In the genomic region with DNA sequence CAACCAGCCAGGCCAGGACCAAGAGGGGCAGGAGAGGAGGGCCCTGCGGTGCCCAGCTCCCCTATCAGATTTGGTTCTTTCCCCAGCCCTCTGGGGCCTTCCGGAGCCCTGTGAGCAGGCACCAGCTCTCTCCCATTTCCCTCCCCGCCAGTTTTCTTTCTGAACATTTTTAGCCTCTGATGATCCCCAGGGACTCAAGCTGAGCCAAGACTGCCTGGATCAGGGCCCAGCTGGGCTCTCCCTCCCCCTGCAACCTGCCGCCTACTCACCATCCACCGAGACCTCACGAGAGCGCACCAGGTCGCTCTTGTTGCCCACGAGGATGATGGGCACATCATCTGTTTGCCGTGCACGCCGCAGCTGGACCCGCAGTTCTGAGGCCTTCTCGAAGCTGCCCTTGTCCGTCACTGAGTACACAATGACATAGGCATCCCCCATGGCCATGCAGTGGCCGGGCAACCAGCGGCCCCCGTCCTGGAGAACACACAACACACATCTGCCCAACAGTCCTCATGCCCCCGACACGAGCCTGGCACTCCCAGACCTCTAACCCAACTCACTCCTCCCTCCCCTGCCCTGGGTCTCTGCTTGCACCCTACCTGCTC, we compare ENCODE assay signal across 11 cellular contexts. TPM values are rescaled to one million over a fixed set of nuclear protein-coding genes. Genes with fewer than 3 reads are reported as not detected.
DNase-seq lines count a peak whose midpoint lies in the region; ATAC-seq and TF ChIP-seq lines count a peak whose summit lies in the region.
"Had no signal": no experiment of that assay in that cellular context is flagged by ENCODE, and none has a peak within 500 bp of the region (broad histone marks: within the 10 kb centered on the region; RNA-seq: fewer than 3 reads in every experiment).

No MANE protein-coding gene starts in this region.

- H3K9me3 ChIP-seq in Panc1 (ENCODE audit: control insufficient read depth, insufficient read depth, low read depth, low read length) (no peaks in the 10 kb centered on the region), sigmoid colon (no peaks in the 10 kb centered on the region), spleen (no peaks in the 10 kb centered on the region)

- DNase-seq in Daoy (ENCODE audit: low read depth), result peak; percentile 47
- DNase-seq in Panc1 (ENCODE audit: low read depth, low spot score), result no peak
- DNase-seq in Right ventricle myocardium inferior (ENCODE audit: missing footprints), result peak; percentile 63
- peak; percentile 90 for DNase-seq in sigmoid colon
- DNase-seq in activated CD4-positive, alpha-beta memory T cell treated with anti-CD3 and anti-CD28 coated beads for 36 hours, result no peak
- DNase-seq in posterior vena cava (ENCODE audit: low spot score), result no peak
- DNase-seq in posterior cingulate gyrus, result no peak
- DNase-seq in spleen, result no peak

- H3K36me3 Mint-ChIP-seq in activated CD4-positive, alpha-beta memory T cell treated with anti-CD3 and anti-CD28 coated beads for 36 hours, result peaks cover 3% of the 10 kb centered on the region

- H3K4me1 ChIP-seq in Panc1 (ENCODE audit: control insufficient read depth, insufficient read depth, low read length), result peaks cover 6% of the 10 kb centered on the region; the same call in 1 of the 2 replicates
- H3K4me1 ChIP-seq in sigmoid colon, result peaks cover 0 to 69% (median 51%) of the 10 kb centered on the region in 4 donors
- peaks cover 5 to 35% (median 17%) of the 10 kb centered on the region in 6 donors for H3K4me1 ChIP-seq in spleen

- TF ChIP-seq CTCF in Panc1 (IDR thresholded peaks at IDR 0.05) (no peak), sigmoid colon (IDR thresholded peaks at IDR 0.05) (no peak), spleen (IDR thresholded peaks at IDR 0.05 in 8 of 11, conservative IDR thresholded peaks at IDR 0.05 in 3 of 11) (no peak)

- intact Hi-C loops in Panc1 (cut with micrococcal nuclease; ENCODE audit: unreplicated experiment) (no loop called here), Right ventricle myocardium inferior (cut with DNase I) (loop anchor here (1.0 kb wide), 1 partner anchor 20 kb away; no protein-coding TSS in a partner anchor), sigmoid colon (cut with DNase I) (no loop called here), posterior vena cava (cut with DNase I) (no loop called here), posterior cingulate gyrus (cut with DNase I) (no loop called here), spleen (cut with DNase I; ENCODE audit: low total_unique reads) (no loop called here)
- intact Hi-C loops in activated CD4-positive, alpha-beta memory T cell treated with anti-CD3 and anti-CD28 coated beads for 36 hours (cut with micrococcal nuclease), result no loop called here

- no peaks in the 10 kb centered on the region for H3K36me3 ChIP-seq in Panc1 (ENCODE audit: control insufficient read depth, insufficient read depth, low read length)
- H3K36me3 ChIP-seq in sigmoid colon, result peaks cover 0 to 11% (median 7%) of the 10 kb centered on the region in 4 donors
- H3K36me3 ChIP-seq in spleen, result no peaks in the 10 kb centered on the region

- CTCF ChIA-PET in Panc1 (lab: Charles Lee), result no interaction called here
- CTCF ChIA-PET in activated CD4-positive, alpha-beta memory T cell treated with anti-CD3 and anti-CD28 coated beads for 36 hours (lab: Charles Lee), result interaction anchor here (4.3 kb wide), 1 partner anchor 29 kb away, joined by 21 read pairs; no protein-coding TSS in a partner anchor

- H3K27me3 ChIP-seq in Panc1 (ENCODE audit: control insufficient read depth, insufficient read depth, low read length) (no peaks in the 10 kb centered on the region), sigmoid colon (no peaks in the 10 kb centered on the region), spleen (replicated peaks in 1 of 7) (peaks cover 0 to 78% (median 27%) of the 10 kb centered on the region in 7 donors)

- H3K9me3 Mint-ChIP-seq in activated CD4-positive, alpha-beta memory T cell treated with anti-CD3 and anti-CD28 coated beads for 36 hours, result no peaks in the 10 kb centered on the region

- no peak overlapping the region for H3K4me3 Mint-ChIP-seq in activated CD4-positive, alpha-beta memory T cell treated with anti-CD3 and anti-CD28 coated beads for 36 hours

- TF ChIP-seq EP300 in sigmoid colon (IDR thresholded peaks at IDR 0.05), result no peak

- H3K27ac Mint-ChIP-seq in activated CD4-positive, alpha-beta memory T cell treated with anti-CD3 and anti-CD28 coated beads for 36 hours, result no peak overlapping the region

- 67 to 74% methylated on average over 20 of the region's 20 CpGs for whole genome bisulfite sequencing in sigmoid colon, 2 donors
- 73 to 77% (median 75%) methylated on average over 20 of the region's 20 CpGs for WGBS in spleen, 5 donors

- H3K4me3 ChIP-seq in Panc1 (ENCODE audit: low read depth in 2 of 2, low read length in 2 of 2) (no peak overlapping the region), sigmoid colon (peak overlapping the region in 3 of 4 donors; percentile 17 to 85 (median 65)), spleen (no peak overlapping the region)
- H3K4me3 ChIP-seq: SK-N-MC had no signal

- TF ChIP-seq POLR2A in sigmoid colon (IDR thresholded peaks at IDR 0.05), result no peak
- TF ChIP-seq POLR2A in spleen (IDR thresholded peaks at IDR 0.05), result no peak

- no peak for ATAC-seq in Panc1
- peak; percentile 17 for ATAC-seq in Right ventricle myocardium inferior

- H3K27ac ChIP-seq in Panc1 (ENCODE audit: low read length) (no peak overlapping the region), sigmoid colon (peak overlapping the region; percentile 81 to 96 (median 90)), spleen (no peak overlapping the region)
- H3K27ac ChIP-seq: KMS-11, SK-N-MC had no signal

- H3K4me1 Mint-ChIP-seq in activated CD4-positive, alpha-beta memory T cell treated with anti-CD3 and anti-CD28 coated beads for 36 hours (ENCODE audit: low read depth), result peaks cover 10% of the 10 kb centered on the region

- POLR2A ChIA-PET in Panc1 (lab: Charles Lee), result no interaction called here
- POLR2A ChIA-PET in activated CD4-positive, alpha-beta memory T cell treated with anti-CD3 and anti-CD28 coated beads for 36 hours (lab: Charles Lee), result no interaction called here

- TSS peak; percentile 72 for BruUV-seq in Panc1 (replicated peaks; lab: Mats Ljungman, UMichigan)

- in situ Hi-C loops in Panc1 (cut with HindIII; ENCODE audit: low pct_unique_long_range_greater_than_20kb, low sequenced_read_pairs), result no loop called here

- H3K27me3 Mint-ChIP-seq in activated CD4-positive, alpha-beta memory T cell treated with anti-CD3 and anti-CD28 coated beads for 36 hours, result peaks cover 30% of the 10 kb centered on the region

RNA-seq across cellular contexts. Expression of a gene that starts 2.0 kb away (rescaled TPM):
- 24.3 and 27.7 TPM in 2 replicates for total RNA-seq in Daoy (2014; rRNA removed; shearing (Covaris generic))
- total RNA-seq in Panc1 (2021; ENCODE audit: unreplicated experiment), result 4.3 TPM
- 4.5 TPM for polyA plus RNA-seq in Panc1 (2012; ENCODE audit: insufficient read length)
- 84.3 TPM for total RNA-seq in Right ventricle myocardium inferior
- total RNA-seq in sigmoid colon, result 10 to 100 TPM; 10.9 to 31.2 (median 16.3) TPM
- polyA plus RNA-seq in sigmoid colon, result 1 to 10 TPM; 1.2 to 5.5 (median 1.8) TPM
- total RNA-seq in activated CD4-positive, alpha-beta memory T cell treated with anti-CD3 and anti-CD28 coated beads for 36 hours, result under 1 TPM; 0.48 to 0.65 TPM
- total RNA-seq in posterior vena cava, result 10 to 100 TPM in 1 of 2 donors, 1 to 10 TPM in 1; 8.2 to 11.6 TPM
- 1 to 10 TPM in 5 of 7 donors, under 1 TPM in 2; 0.52 to 2.4 (median 1.5) TPM for total RNA-seq in spleen
- polyA plus RNA-seq in spleen, result 10 to 100 TPM in 1 of 3 donors, 1 to 10 TPM in 2; 4.0 to 16.4 (median 5.2) TPM

RNA-seq across cellular contexts. Expression of a gene that starts 4.7 kb away (rescaled TPM):
- total RNA-seq in Daoy (2014; rRNA removed; shearing (Covaris generic)), result not detected in 2 replicates
- not detected for total RNA-seq in Panc1 (2021; ENCODE audit: unreplicated experiment)
- not detected for polyA plus RNA-seq in Panc1 (2012; ENCODE audit: insufficient read length)
- 0.16 TPM for total RNA-seq in Right ventricle myocardium inferior
- not detected for total RNA-seq in sigmoid colon
- polyA plus RNA-seq in sigmoid colon, result under 1 TPM in 2 of 3 donors, not detected in 1; 0.19 to 0.60 TPM
- total RNA-seq in activated CD4-positive, alpha-beta memory T cell treated with anti-CD3 and anti-CD28 coated beads for 36 hours, result not detected
- total RNA-seq in posterior vena cava, result not detected
- not detected for total RNA-seq in spleen
- not detected for polyA plus RNA-seq in spleen
- total RNA-seq: endothelial cell of umbilical vein had no signal
- polyA plus RNA-seq: endothelial cell of umbilical vein had no signal

RNA-seq across cellular contexts. Expression of a gene that starts 10.9 kb away (rescaled TPM):
- 127 and 129 TPM in 2 replicates for total RNA-seq in Daoy (2014; rRNA removed; shearing (Covaris generic))
- total RNA-seq in Panc1 (2021; ENCODE audit: unreplicated experiment) (96.6 TPM), Right ventricle myocardium inferior (127 TPM), sigmoid colon (100 to 1,000 TPM in 1 of 4 donors, 10 to 100 TPM in 3; 71.7 to 121 (median 82.8) TPM), posterior vena cava (10 to 100 TPM; 53.0 to 60.3 TPM), spleen (10 to 100 TPM; 46.8 to 63.1 (median 55.8) TPM)
- 216 TPM for polyA plus RNA-seq in Panc1 (2012; ENCODE audit: insufficient read length)
- polyA plus RNA-seq in sigmoid colon (100 to 1,000 TPM; 193 to 219 (median 214) TPM), spleen (100 to 1,000 TPM; 114 to 168 (median 148) TPM)
- total RNA-seq in activated CD4-positive, alpha-beta memory T cell treated with anti-CD3 and anti-CD28 coated beads for 36 hours, result 100 to 1,000 TPM; 195 to 204 TPM

RNA-seq across cellular contexts. Expression of a gene that starts 12.0 kb away (rescaled TPM):
- total RNA-seq in Daoy (2014; rRNA removed; shearing (Covaris generic)), result 10.3 and 12.0 TPM in 2 replicates
- total RNA-seq in Panc1 (2021; ENCODE audit: unreplicated experiment), result 26.3 TPM
- 20.6 TPM for polyA plus RNA-seq in Panc1 (2012; ENCODE audit: insufficient read length)
- total RNA-seq in Right ventricle myocardium inferior, result 126 TPM
- total RNA-seq in sigmoid colon, result 10 to 100 TPM; 21.8 to 25.5 (median 23.0) TPM
- polyA plus RNA-seq in sigmoid colon, result 100 to 1,000 TPM in 1 of 3 donors, 10 to 100 TPM in 2; 53.4 to 163 (median 67.9) TPM
- total RNA-seq in activated CD4-positive, alpha-beta memory T cell treated with anti-CD3 and anti-CD28 coated beads for 36 hours, result 10 to 100 TPM; 32.5 to 32.7 TPM
- 10 to 100 TPM; 26.7 to 31.3 TPM for total RNA-seq in posterior vena cava
- total RNA-seq in spleen, result 10 to 100 TPM; 21.6 to 48.1 (median 34.8) TPM
- polyA plus RNA-seq in spleen, result 10 to 100 TPM in 1 of 3 donors, 1 to 10 TPM in 2; 8.0 to 21.4 (median 8.5) TPM

RNA-seq across cellular contexts. Expression of a gene that starts 37.7 kb away (rescaled TPM):
- total RNA-seq in Daoy (2014; rRNA removed; shearing (Covaris generic)), result 0.29 TPM in 1 of 2 replicates, not detected in the other
- total RNA-seq in Panc1 (2021; ENCODE audit: unreplicated experiment), result not detected
- polyA plus RNA-seq in Panc1 (2012; ENCODE audit: insufficient read length), result 0.21 TPM
- total RNA-seq in Right ventricle myocardium inferior, result 0.78 TPM
- total RNA-seq in sigmoid colon, result 1 to 10 TPM in 1 of 4 donors, under 1 TPM in 2, not detected in 1; 0.16 to 2.5 (median 0.55) TPM
- polyA plus RNA-seq in sigmoid colon, result 10 to 100 TPM; 10.8 to 48.4 (median 13.2) TPM
- 1 to 10 TPM; 1.6 to 3.0 TPM for total RNA-seq in activated CD4-positive, alpha-beta memory T cell treated with anti-CD3 and anti-CD28 coated beads for 36 hours
- 1 to 10 TPM in 1 of 2 donors, under 1 TPM in 1; 0.10 to 1.3 TPM for total RNA-seq in posterior vena cava
- total RNA-seq in spleen, result 1 to 10 TPM in 1 of 7 donors, under 1 TPM in 5, not detected in 1; 0.23 to 1.3 (median 0.33) TPM
- under 1 TPM; 0.27 to 0.80 (median 0.43) TPM for polyA plus RNA-seq in spleen
- total RNA-seq: endothelial cell of umbilical vein had no signal

Comparison
In these comparisons a context has a peak if more than half of its experiments do, and no peak if none do; other contexts are left out.
1. DNase-seq: peak in Daoy (single experiment), Right ventricle myocardium inferior (single experiment) and sigmoid colon (single experiment); none in Panc1 (single experiment), activated CD4-positive, alpha-beta memory T cell treated with anti-CD3 and anti-CD28 coated beads for 36 hours (single experiment), posterior vena cava (single experiment), posterior cingulate gyrus (0 of 10) and spleen (single experiment).
2. H3K27ac ChIP-seq: peak in sigmoid colon (4 of 4); none in Panc1 (single experiment) and spleen (0 of 8).
3. H3K4me3 ChIP-seq: peak in sigmoid colon (3 of 4); none in Panc1 (0 of 2) and spleen (0 of 8).